In genomic region chr19:43651758-43652545, GRCh38 we compare ENCODE assay signal across 8 cellular contexts. TPM values are rescaled to one million over a fixed set of nuclear protein-coding genes. Genes with fewer than 3 reads are reported as not detected.
DNase-seq lines count a peak whose midpoint lies in the region; ATAC-seq and TF ChIP-seq lines count a peak whose summit lies in the region.

No MANE protein-coding gene starts in this region.

- peak; percentile 69 for DNase-seq in EH (ENCODE audit: low read depth)
- peak; percentile 48 to 61 for DNase-seq in SJSA1 (ENCODE audit: low read depth in 1 of 2, low spot score in 2 of 2)
- DNase-seq in MCF 10A (ENCODE audit: unreplicated experiment): peak; percentile 75
- peak; percentile 78 for DNase-seq in islet precursor cell
- no peak for DNase-seq in smooth muscle cell (lab: John Stamatoyannopoulos, UW; ENCODE audit: unreplicated experiment)
- DNase-seq in central memory CD4-positive, alpha-beta T cell: no peak

- no peaks in the 10 kb centered on the region for H3K4me1 ChIP-seq in SJSA1 (replicated peaks)
- H3K4me1 ChIP-seq in smooth muscle cell (ENCODE audit: low read depth): no peaks in the 10 kb centered on the region

- H3K4me3 Mint-ChIP-seq in MCF 10A (ENCODE audit: unreplicated experiment): no peak overlapping the region

- ATAC-seq in HG03571 (IDR thresholded peaks at IDR 0.05; ENCODE audit: unreplicated experiment): no peak

- H3K27ac ChIP-seq in SJSA1 (no peak overlapping the region), smooth muscle cell (ENCODE audit: low read depth) (no peak overlapping the region)

- H3K9ac ChIP-seq in smooth muscle cell (ENCODE audit: low read depth): no peak overlapping the region

- H3K4me1 Mint-ChIP-seq in MCF 10A (ENCODE audit: insufficient read depth, unreplicated experiment): no peaks in the 10 kb centered on the region

- WGBS in smooth muscle cell (ENCODE audit: low lambda C conversion rate): 72% methylated on average over 14 of the region's 14 CpGs

- H3K27me3 ChIP-seq in SJSA1 (replicated peaks) (no peaks in the 10 kb centered on the region), smooth muscle cell (ENCODE audit: low read depth) (no peaks in the 10 kb centered on the region)

- no peaks in the 10 kb centered on the region for H3K79me2 ChIP-seq in smooth muscle cell (ENCODE audit: low read depth)

- intact Hi-C loops in MCF 10A (cut with micrococcal nuclease): loop anchor here (1.0 kb wide), 4 partner anchors 56 to 219 kb away; partner anchors contain the start of genes IRGQ and ZNF576

- TF ChIP-seq RAD21 in Ishikawa (IDR thresholded peaks at IDR 0.05; ENCODE audit: low read depth): peak; percentile 89

- TF ChIP-seq CTCF in MCF 10A (IDR thresholded peaks at IDR 0.05; ENCODE audit: unreplicated experiment) (peak; percentile 59), smooth muscle cell (IDR thresholded peaks at IDR 0.05; ENCODE audit: borderline replicate concordance, insufficient read depth, poor library complexity, severe bottlenecking) (peak; percentile 57)

- POLR2A ChIA-PET in MCF 10A (lab: Yijun Ruan, JAX): interaction anchor here (0.6 to 1.1 kb wide), 3 partner anchors 57 to 217 kb away, joined by 3 to 5 read pairs (median 3); no protein-coding TSS in a partner anchor

- H3K27ac Mint-ChIP-seq in MCF 10A (ENCODE audit: low read depth, unreplicated experiment): peak overlapping the region; percentile 42

- H3K4me3 ChIP-seq in SJSA1 (no peak overlapping the region), smooth muscle cell (no peak overlapping the region)

- no peaks in the 10 kb centered on the region for H3K9me3 Mint-ChIP-seq in MCF 10A (ENCODE audit: unreplicated experiment)

- H3K36me3 Mint-ChIP-seq in MCF 10A (ENCODE audit: insufficient read depth, unreplicated experiment): peaks cover 67% of the 10 kb centered on the region

- no peak for TF ChIP-seq EP300 in Ishikawa (IDR thresholded peaks at IDR 0.05; ENCODE audit: borderline replicate concordance)

- no peaks in the 10 kb centered on the region for H3F3A ChIP-seq in smooth muscle cell (ENCODE audit: low read depth)

- H3K9me3 ChIP-seq in SJSA1 (replicated peaks) (no peaks in the 10 kb centered on the region), smooth muscle cell (replicated peaks; ENCODE audit: low read depth) (no peaks in the 10 kb centered on the region)

- no TSS peak for BruUV-seq in MCF 10A (replicated peaks; lab: Mats Ljungman, UMichigan)

- H2AFZ ChIP-seq in smooth muscle cell (ENCODE audit: low read depth): no peak overlapping the region

- H3K4me2 ChIP-seq in smooth muscle cell: no peak overlapping the region

- H4K20me1 ChIP-seq in smooth muscle cell (ENCODE audit: low read depth): no peaks in the 10 kb centered on the region

- H3K27me3 Mint-ChIP-seq in MCF 10A (ENCODE audit: insufficient read depth, unreplicated experiment): no peaks in the 10 kb centered on the region

- H3K36me3 ChIP-seq in SJSA1 (peaks cover 35% of the 10 kb centered on the region), smooth muscle cell (ENCODE audit: low read depth) (peaks cover 2% of the 10 kb centered on the region)

- CTCF ChIA-PET in MCF 10A (lab: Yijun Ruan, JAX): interaction anchor here (0.6 to 3.1 kb wide), 26 partner anchors 10 to 865 kb away, joined by 3 to 20 read pairs (median 3); partner anchors contain the start of gene ZNF575

TF ChIP-seq in Ishikawa, 13 proteins besides CTCF, POLR2A, EP300 and RAD21:
- TF ChIP-seq FOXM1 (IDR thresholded peaks at IDR 0.05; ENCODE audit: borderline replicate concordance, low read depth) (no peak), TCF12 (IDR thresholded peaks at IDR 0.05; ENCODE audit: low read depth) (no peak), MAX (IDR thresholded peaks at IDR 0.05) (no peak)
TF ChIP-seq in Ishikawa: peak in this region for 0.

RNA-seq across cellular contexts. Expression of gene CADM4, which starts 12.3 kb away (rescaled TPM):
- total RNA-seq in SJSA1 (2014; rRNA removed; shearing (Covaris generic)): 0.06 TPM in 1 of 2 replicates, not detected in the other
- total RNA-seq in MCF 10A (2022): 3.2 and 3.8 TPM in 2 replicates
- 2.4 and 3.7 TPM in 2 replicates for total RNA-seq in smooth muscle cell
- 1.9 and 8.3 TPM in 2 replicates for polyA plus RNA-seq in smooth muscle cell

RNA-seq across cellular contexts. Expression of gene PLAUR, which starts 18.0 kb away (rescaled TPM):
- 25.7 and 26.5 TPM in 2 replicates for total RNA-seq in SJSA1 (2014; rRNA removed; shearing (Covaris generic))
- total RNA-seq in MCF 10A (2022) (14.0 and 32.2 TPM in 2 replicates), smooth muscle cell (67.0 and 105 TPM in 2 replicates)
- polyA plus RNA-seq in smooth muscle cell: 107 and 115 TPM in 2 replicates

RNA-seq across cellular contexts. Expression of gene ZNF428, which starts 32.5 kb away (rescaled TPM):
- 64.1 and 96.9 TPM in 2 replicates for total RNA-seq in SJSA1 (2014; rRNA removed; shearing (Covaris generic))
- total RNA-seq in MCF 10A (2022) (18.6 and 23.3 TPM in 2 replicates), smooth muscle cell (12.9 and 20.3 TPM in 2 replicates)
- 61.4 and 63.1 TPM in 2 replicates for polyA plus RNA-seq in smooth muscle cell

RNA-seq across cellular contexts. Expression of gene SRRM5, which starts 40.1 kb away (rescaled TPM):
- not detected in 2 replicates for total RNA-seq in SJSA1 (2014; rRNA removed; shearing (Covaris generic))
- total RNA-seq in MCF 10A (2022) (0.28 and 0.88 TPM in 2 replicates), smooth muscle cell (0.09 and 0.27 TPM in 2 replicates)
- polyA plus RNA-seq in smooth muscle cell: 0.34 TPM in 1 of 2 replicates, not detected in the other

RNA-seq across cellular contexts. Expression of gene ZNF576, which starts 55.6 kb away (rescaled TPM):
- total RNA-seq in SJSA1 (2014; rRNA removed; shearing (Covaris generic)): 8.8 and 12.6 TPM in 2 replicates
- total RNA-seq in MCF 10A (2022): 13.2 and 18.4 TPM in 2 replicates
- total RNA-seq in smooth muscle cell: 2.7 and 10.7 TPM in 2 replicates
- 13.7 and 14.5 TPM in 2 replicates for polyA plus RNA-seq in smooth muscle cell

Comparison
In these comparisons a context has a peak if more than half of its experiments do, and no peak if none do; other contexts are left out.
1. DNase-seq: peak in EH (single experiment), SJSA1 (2 of 2), MCF 10A (single experiment) and islet precursor cell (single experiment); none in smooth muscle cell (single experiment) and central memory CD4-positive, alpha-beta T cell (single experiment).